ENCODE assay signal across 8 cellular contexts in genomic region chr15:43370975-43371974, GRCh38. TPM values are rescaled to one million over a fixed set of nuclear protein-coding genes. Genes with fewer than 3 reads are reported as not detected.
DNase-seq lines count a peak whose midpoint lies in the region; ATAC-seq, FAIRE-seq and TF ChIP-seq lines count a peak whose summit lies in the region.

Gene TUBGCP4, plus strand, starts transcription at chr15:43371101. Its CDS starts 254 bp downstream, at chr15:43371355.
Gene ZSCAN29, minus strand, starts transcription at chr15:43371043. Its CDS starts 1,130 bp downstream, at chr15:43369913.

- FAIRE-seq in D721Med (lab: Jason Lieb, UNC) (no peak), RCC 7860 (lab: Jason Lieb, UNC) (no peak)

- peaks cover 52% of the 10 kb centered on the region for H3K36me3 Mint-ChIP-seq in activated T-helper 1 cell treated with anti-CD3 and anti-CD28 coated beads, Interleukin-12 subunit alpha, Interleukin-12 subunit beta, Interleukin-2, Interleukin-4 antibody, amounts not matched to agents 30 ng/mL and 10 ng/mL and 1 ng/mL, durations not matched to agents 14 hours and 24 hours and 36 hours (ENCODE audit: low read depth)
- H3K36me3 Mint-ChIP-seq in natural killer cell: peaks cover 25% of the 10 kb centered on the region

- ATAC-seq in GM21515 (IDR thresholded peaks at IDR 0.05; ENCODE audit: unreplicated experiment) (peak; percentile 83), natural killer cell (peak; percentile 82 to 86 (median 83))

- DNase-seq in D721Med (ENCODE audit: insufficient read length, low spot score) (peak; percentile 93), RCC 7860 (ENCODE audit: low spot score) (peak; percentile 63), fibroblast of peridontal ligament (ENCODE audit: extremely low read depth) (peak; percentile 62), natural killer cell (peak; percentile 71)
- DNase-seq in Jurkat, Clone E6-1 (ENCODE audit: low read depth, low spot score): peak; percentile 55
- DNase-seq in activated T-helper 1 cell treated with anti-CD3 and anti-CD28 coated beads, Interleukin-12 subunit alpha, Interleukin-12 subunit beta, Interleukin-2, Interleukin-4 antibody, amounts not matched to agents 30 ng/mL and 10 ng/mL and 1 ng/mL, durations not matched to agents 14 hours and 24 hours and 36 hours (ENCODE audit: low spot score): peak; percentile 77
- peak; percentile 71 for DNase-seq in stimulated activated naive CD4-positive, alpha-beta T cell treated with Interleukin-2 at 50 U/mL for 16 hours (lab: John Stamatoyannopoulos, UW)

- H3K4me3 ChIP-seq in Jurkat, Clone E6-1 (ENCODE audit: low read length): peak within 1 kb of the TSS; percentile 90

- peaks cover 19% of the 10 kb centered on the region for H3K9me3 Mint-ChIP-seq in activated T-helper 1 cell treated with anti-CD3 and anti-CD28 coated beads, Interleukin-12 subunit alpha, Interleukin-12 subunit beta, Interleukin-2, Interleukin-4 antibody, amounts not matched to agents 30 ng/mL and 10 ng/mL and 1 ng/mL, durations not matched to agents 14 hours and 24 hours and 36 hours
- peaks cover 0 to 8% of the 10 kb centered on the region in 2 donors for H3K9me3 Mint-ChIP-seq in natural killer cell

- H3K4me3 Mint-ChIP-seq in activated T-helper 1 cell treated with anti-CD3 and anti-CD28 coated beads, Interleukin-12 subunit alpha, Interleukin-12 subunit beta, Interleukin-2, Interleukin-4 antibody, amounts not matched to agents 30 ng/mL and 10 ng/mL and 1 ng/mL, durations not matched to agents 14 hours and 24 hours and 36 hours: peak within 1 kb of the TSS; percentile 92
- peak within 1 kb of the TSS; percentile 96 for H3K4me3 Mint-ChIP-seq in natural killer cell

- peaks cover 54% of the 10 kb centered on the region for H3K4me1 Mint-ChIP-seq in activated T-helper 1 cell treated with anti-CD3 and anti-CD28 coated beads, Interleukin-12 subunit alpha, Interleukin-12 subunit beta, Interleukin-2, Interleukin-4 antibody, amounts not matched to agents 30 ng/mL and 10 ng/mL and 1 ng/mL, durations not matched to agents 14 hours and 24 hours and 36 hours (ENCODE audit: low read depth)
- H3K4me1 Mint-ChIP-seq in natural killer cell: peaks cover 58 to 61% of the 10 kb centered on the region in 2 donors

- peak within 1 kb of the TSS; percentile 83 for H3K27ac Mint-ChIP-seq in activated T-helper 1 cell treated with anti-CD3 and anti-CD28 coated beads, Interleukin-12 subunit alpha, Interleukin-12 subunit beta, Interleukin-2, Interleukin-4 antibody, amounts not matched to agents 30 ng/mL and 10 ng/mL and 1 ng/mL, durations not matched to agents 14 hours and 24 hours and 36 hours
- peak within 1 kb of the TSS; percentile 76 to 89 for H3K27ac Mint-ChIP-seq in natural killer cell

- H3K27me3 Mint-ChIP-seq in activated T-helper 1 cell treated with anti-CD3 and anti-CD28 coated beads, Interleukin-12 subunit alpha, Interleukin-12 subunit beta, Interleukin-2, Interleukin-4 antibody, amounts not matched to agents 30 ng/mL and 10 ng/mL and 1 ng/mL, durations not matched to agents 14 hours and 24 hours and 36 hours (ENCODE audit: insufficient read depth): no peaks in the 10 kb centered on the region
- H3K27me3 Mint-ChIP-seq in natural killer cell (ENCODE audit: low read depth in 2 of 2): no peaks in the 10 kb centered on the region

- TF ChIP-seq CTCF in D721Med (IDR thresholded peaks at IDR 0.05; ENCODE audit: insufficient read depth, missing control alignments) (peak; percentile 10), natural killer cell (IDR thresholded peaks at IDR 0.05) (no peak)

- intact Hi-C loops in activated T-helper 1 cell treated with anti-CD3 and anti-CD28 coated beads, Interleukin-12 subunit alpha, Interleukin-12 subunit beta, Interleukin-2, Interleukin-4 antibody, amounts not matched to agents 30 ng/mL and 10 ng/mL and 1 ng/mL, durations not matched to agents 14 hours and 24 hours and 36 hours (cut with micrococcal nuclease): loop anchor here (1.0 to 5.0 kb wide), 5 partner anchors 41 to 264 kb away; partner anchors contain the start of genes CCNDBP1, LCMT2, TP53BP1 and UBR1
- intact Hi-C loops in natural killer cell (cut with micrococcal nuclease): loop anchor here (1.0 kb wide), 1 partner anchor 41 kb away; the partner anchor contains the start of gene LCMT2

RNA-seq across cellular contexts. Expression of gene TUBGCP4, which starts in this region (rescaled TPM):
- 32.4 TPM for polyA plus RNA-seq in Jurkat, Clone E6-1 (2012; ENCODE audit: insufficient read depth, insufficient read length)
- 46.5 and 47.2 TPM in 2 replicates for total RNA-seq in activated T-helper 1 cell treated with anti-CD3 and anti-CD28 coated beads, Interleukin-12 subunit alpha, Interleukin-12 subunit beta, Interleukin-2, Interleukin-4 antibody, amounts not matched to agents 30 ng/mL and 10 ng/mL and 1 ng/mL, durations not matched to agents 14 hours and 24 hours and 36 hours
- total RNA-seq in natural killer cell: 10 to 100 TPM; 12.0 to 17.5 (median 15.1) TPM

RNA-seq across cellular contexts. Expression of gene ZSCAN29, which starts in this region (rescaled TPM):
- 15.5 TPM for polyA plus RNA-seq in Jurkat, Clone E6-1 (2012; ENCODE audit: insufficient read depth, insufficient read length)
- total RNA-seq in activated T-helper 1 cell treated with anti-CD3 and anti-CD28 coated beads, Interleukin-12 subunit alpha, Interleukin-12 subunit beta, Interleukin-2, Interleukin-4 antibody, amounts not matched to agents 30 ng/mL and 10 ng/mL and 1 ng/mL, durations not matched to agents 14 hours and 24 hours and 36 hours: 32.9 and 34.9 TPM in 2 replicates
- 10 to 100 TPM; 26.5 to 38.3 (median 34.2) TPM for total RNA-seq in natural killer cell

Comparison
In these comparisons a context has a peak if more than half of its experiments do, and no peak if none do; other contexts are left out.
1. Peak in every context shown above with its lines: DNase-seq, ATAC-seq and H3K4me3 ChIP-seq.